In genomic region chr2:85329181-85329651, GRCh38 we compare ENCODE assay signal across 1 cellular context.
TF ChIP-seq lines count a peak whose summit lies in the region.

No MANE protein-coding gene starts in this region.

TF ChIP-seq in K562, 482 proteins besides CTCF, POLR2A, EP300 and RAD21 (continues in another document):
- TF ChIP-seq ZNF696 (CRISPR knock-in tag; conservative IDR thresholded peaks at IDR 0.05) (no peak), LEF1 (IDR thresholded peaks at IDR 0.05) (0 out of 2 replicates have a peak, but pooled peaks have one; percentile 44), POLR3G (IDR thresholded peaks at IDR 0.05; ENCODE audit: extremely low read depth, insufficient read length, insufficient replicate concordance) (no peak), ZNF77 (CRISPR knock-in tag; IDR thresholded peaks at IDR 0.05) (no peak), LCOR (CRISPR knock-in tag; IDR thresholded peaks at IDR 0.05) (no peak; the same call in 1 of the 2 replicates), POLR2B (IDR thresholded peaks at IDR 0.05; ENCODE audit: low read depth, partially characterized antibody) (no peak), CBFA2T3 (IDR thresholded peaks at IDR 0.05) (peak; percentile 94), THRAP3 (IDR thresholded peaks at IDR 0.05; ENCODE audit: borderline replicate concordance) (no peak), DACH1 (IDR thresholded peaks at IDR 0.05; ENCODE audit: partially characterized antibody) (peak; percentile 69), ZNF232 (CRISPR knock-in tag; IDR thresholded peaks at IDR 0.05) (no peak), KHSRP (IDR thresholded peaks at IDR 0.05) (no peak; the same call in 1 of the 2 replicates), MEIS2 (IDR thresholded peaks at IDR 0.05; ENCODE audit: partially characterized antibody) (peak; percentile 47), E4F1 (CRISPR knock-in tag; IDR thresholded peaks at IDR 0.05; ENCODE audit: borderline replicate concordance) (no peak), CEBPB (tag; IDR thresholded peaks at IDR 0.05) (no peak), E2F4 (CRISPR knock-in tag; IDR thresholded peaks at IDR 0.05; ENCODE audit: low read depth) (no peak), RCOR1 (IDR thresholded peaks at IDR 0.05; ENCODE audit: borderline replicate concordance in 1 of 2, low read depth in 2 of 2, low read length in 2 of 2) (peak; percentile 84 to 95), ZEB2 (IDR thresholded peaks at IDR 0.05) (peak; percentile 71), CREM (IDR thresholded peaks at IDR 0.05; ENCODE audit: low read depth) (0 out of 2 replicates have a peak, but pooled peaks have one; percentile 14), RBM17 (IDR thresholded peaks at IDR 0.05; ENCODE audit: borderline replicate concordance, low read depth, low read length) (no peak), NCOA2 (IDR thresholded peaks at IDR 0.05; ENCODE audit: partially characterized antibody in 2 of 2) (no peak), DPF2 (IDR thresholded peaks at IDR 0.05) (peak; percentile 98), SIN3B (IDR thresholded peaks at IDR 0.05; ENCODE audit: low read depth) (no peak), PYGO2 (tag; IDR thresholded peaks at IDR 0.05) (no peak), HEY1 (CRISPR knock-in tag; IDR thresholded peaks at IDR 0.05; ENCODE audit: borderline replicate concordance) (no peak)
- TF ChIP-seq, protein P1, sequence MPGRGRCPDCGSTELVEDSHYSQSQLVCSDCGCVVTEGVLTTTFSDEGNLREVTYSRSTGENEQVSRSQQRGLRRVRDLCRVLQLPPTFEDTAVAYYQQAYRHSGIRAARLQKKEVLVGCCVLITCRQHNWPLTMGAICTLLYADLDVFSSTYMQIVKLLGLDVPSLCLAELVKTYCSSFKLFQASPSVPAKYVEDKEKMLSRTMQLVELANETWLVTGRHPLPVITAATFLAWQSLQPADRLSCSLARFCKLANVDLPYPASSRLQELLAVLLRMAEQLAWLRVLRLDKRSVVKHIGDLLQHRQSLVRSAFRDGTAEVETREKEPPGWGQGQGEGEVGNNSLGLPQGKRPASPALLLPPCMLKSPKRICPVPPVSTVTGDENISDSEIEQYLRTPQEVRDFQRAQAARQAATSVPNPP (IDR thresholded peaks at IDR 0.05; ENCODE audit: borderline replicate concordance, insufficient read depth, insufficient read length), result no peak
- TF ChIP-seq, protein P2, sequence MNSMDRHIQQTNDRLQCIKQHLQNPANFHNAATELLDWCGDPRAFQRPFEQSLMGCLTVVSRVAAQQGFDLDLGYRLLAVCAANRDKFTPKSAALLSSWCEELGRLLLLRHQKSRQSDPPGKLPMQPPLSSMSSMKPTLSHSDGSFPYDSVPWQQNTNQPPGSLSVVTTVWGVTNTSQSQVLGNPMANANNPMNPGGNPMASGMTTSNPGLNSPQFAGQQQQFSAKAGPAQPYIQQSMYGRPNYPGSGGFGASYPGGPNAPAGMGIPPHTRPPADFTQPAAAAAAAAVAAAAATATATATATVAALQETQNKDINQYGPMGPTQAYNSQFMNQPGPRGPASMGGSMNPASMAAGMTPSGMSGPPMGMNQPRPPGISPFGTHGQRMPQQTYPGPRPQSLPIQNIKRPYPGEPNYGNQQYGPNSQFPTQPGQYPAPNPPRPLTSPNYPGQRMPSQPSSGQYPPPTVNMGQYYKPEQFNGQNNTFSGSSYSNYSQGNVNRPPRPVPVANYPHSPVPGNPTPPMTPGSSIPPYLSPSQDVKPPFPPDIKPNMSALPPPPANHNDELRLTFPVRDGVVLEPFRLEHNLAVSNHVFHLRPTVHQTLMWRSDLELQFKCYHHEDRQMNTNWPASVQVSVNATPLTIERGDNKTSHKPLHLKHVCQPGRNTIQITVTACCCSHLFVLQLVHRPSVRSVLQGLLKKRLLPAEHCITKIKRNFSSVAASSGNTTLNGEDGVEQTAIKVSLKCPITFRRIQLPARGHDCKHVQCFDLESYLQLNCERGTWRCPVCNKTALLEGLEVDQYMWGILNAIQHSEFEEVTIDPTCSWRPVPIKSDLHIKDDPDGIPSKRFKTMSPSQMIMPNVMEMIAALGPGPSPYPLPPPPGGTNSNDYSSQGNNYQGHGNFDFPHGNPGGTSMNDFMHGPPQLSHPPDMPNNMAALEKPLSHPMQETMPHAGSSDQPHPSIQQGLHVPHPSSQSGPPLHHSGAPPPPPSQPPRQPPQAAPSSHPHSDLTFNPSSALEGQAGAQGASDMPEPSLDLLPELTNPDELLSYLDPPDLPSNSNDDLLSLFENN (IDR thresholded peaks at IDR 0.05; ENCODE audit: low read depth in 2 of 2, low read length in 2 of 2), result no peak
- TF ChIP-seq, protein P3, sequence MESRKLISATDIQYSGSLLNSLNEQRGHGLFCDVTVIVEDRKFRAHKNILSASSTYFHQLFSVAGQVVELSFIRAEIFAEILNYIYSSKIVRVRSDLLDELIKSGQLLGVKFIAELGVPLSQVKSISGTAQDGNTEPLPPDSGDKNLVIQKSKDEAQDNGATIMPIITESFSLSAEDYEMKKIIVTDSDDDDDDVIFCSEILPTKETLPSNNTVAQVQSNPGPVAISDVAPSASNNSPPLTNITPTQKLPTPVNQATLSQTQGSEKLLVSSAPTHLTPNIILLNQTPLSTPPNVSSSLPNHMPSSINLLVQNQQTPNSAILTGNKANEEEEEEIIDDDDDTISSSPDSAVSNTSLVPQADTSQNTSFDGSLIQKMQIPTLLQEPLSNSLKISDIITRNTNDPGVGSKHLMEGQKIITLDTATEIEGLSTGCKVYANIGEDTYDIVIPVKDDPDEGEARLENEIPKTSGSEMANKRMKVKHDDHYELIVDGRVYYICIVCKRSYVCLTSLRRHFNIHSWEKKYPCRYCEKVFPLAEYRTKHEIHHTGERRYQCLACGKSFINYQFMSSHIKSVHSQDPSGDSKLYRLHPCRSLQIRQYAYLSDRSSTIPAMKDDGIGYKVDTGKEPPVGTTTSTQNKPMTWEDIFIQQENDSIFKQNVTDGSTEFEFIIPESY (CRISPR knock-in tag; IDR thresholded peaks at IDR 0.05), result no peak
- TF ChIP-seq, protein P4, sequence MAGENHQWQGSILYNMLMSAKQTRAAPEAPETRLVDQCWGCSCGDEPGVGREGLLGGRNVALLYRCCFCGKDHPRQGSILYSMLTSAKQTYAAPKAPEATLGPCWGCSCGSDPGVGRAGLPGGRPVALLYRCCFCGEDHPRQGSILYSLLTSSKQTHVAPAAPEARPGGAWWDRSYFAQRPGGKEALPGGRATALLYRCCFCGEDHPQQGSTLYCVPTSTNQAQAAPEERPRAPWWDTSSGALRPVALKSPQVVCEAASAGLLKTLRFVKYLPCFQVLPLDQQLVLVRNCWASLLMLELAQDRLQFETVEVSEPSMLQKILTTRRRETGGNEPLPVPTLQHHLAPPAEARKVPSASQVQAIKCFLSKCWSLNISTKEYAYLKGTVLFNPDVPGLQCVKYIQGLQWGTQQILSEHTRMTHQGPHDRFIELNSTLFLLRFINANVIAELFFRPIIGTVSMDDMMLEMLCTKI (IDR thresholded peaks at IDR 0.05; ENCODE audit: partially characterized antibody), result no peak
- TF ChIP-seq, protein P5, sequence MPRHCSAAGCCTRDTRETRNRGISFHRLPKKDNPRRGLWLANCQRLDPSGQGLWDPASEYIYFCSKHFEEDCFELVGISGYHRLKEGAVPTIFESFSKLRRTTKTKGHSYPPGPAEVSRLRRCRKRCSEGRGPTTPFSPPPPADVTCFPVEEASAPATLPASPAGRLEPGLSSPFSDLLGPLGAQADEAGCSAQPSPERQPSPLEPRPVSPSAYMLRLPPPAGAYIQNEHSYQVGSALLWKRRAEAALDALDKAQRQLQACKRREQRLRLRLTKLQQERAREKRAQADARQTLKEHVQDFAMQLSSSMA (CRISPR knock-in tag; IDR thresholded peaks at IDR 0.05), result no peak
- TF ChIP-seq, protein P6, sequence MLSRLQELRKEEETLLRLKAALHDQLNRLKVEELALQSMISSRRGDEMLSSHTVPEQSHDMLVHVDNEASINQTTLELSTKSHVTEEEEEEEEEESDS (CRISPR knock-in tag; IDR thresholded peaks at IDR 0.05), result no peak
- TF ChIP-seq, protein P7, sequence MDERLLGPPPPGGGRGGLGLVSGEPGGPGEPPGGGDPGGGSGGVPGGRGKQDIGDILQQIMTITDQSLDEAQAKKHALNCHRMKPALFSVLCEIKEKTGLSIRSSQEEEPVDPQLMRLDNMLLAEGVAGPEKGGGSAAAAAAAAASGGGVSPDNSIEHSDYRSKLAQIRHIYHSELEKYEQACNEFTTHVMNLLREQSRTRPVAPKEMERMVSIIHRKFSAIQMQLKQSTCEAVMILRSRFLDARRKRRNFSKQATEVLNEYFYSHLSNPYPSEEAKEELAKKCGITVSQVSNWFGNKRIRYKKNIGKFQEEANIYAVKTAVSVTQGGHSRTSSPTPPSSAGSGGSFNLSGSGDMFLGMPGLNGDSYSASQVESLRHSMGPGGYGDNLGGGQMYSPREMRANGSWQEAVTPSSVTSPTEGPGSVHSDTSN (CRISPR knock-in tag; IDR thresholded peaks at IDR 0.05; ENCODE audit: low read depth), result no peak
- TF ChIP-seq, protein P7 (tag; conservative IDR thresholded peaks at IDR 0.05; ENCODE audit: low read depth), result peak; percentile 38; the same call in 1 of the 2 replicates
